ENCODE assay signal across 18 cellular contexts in the genomic region with DNA sequence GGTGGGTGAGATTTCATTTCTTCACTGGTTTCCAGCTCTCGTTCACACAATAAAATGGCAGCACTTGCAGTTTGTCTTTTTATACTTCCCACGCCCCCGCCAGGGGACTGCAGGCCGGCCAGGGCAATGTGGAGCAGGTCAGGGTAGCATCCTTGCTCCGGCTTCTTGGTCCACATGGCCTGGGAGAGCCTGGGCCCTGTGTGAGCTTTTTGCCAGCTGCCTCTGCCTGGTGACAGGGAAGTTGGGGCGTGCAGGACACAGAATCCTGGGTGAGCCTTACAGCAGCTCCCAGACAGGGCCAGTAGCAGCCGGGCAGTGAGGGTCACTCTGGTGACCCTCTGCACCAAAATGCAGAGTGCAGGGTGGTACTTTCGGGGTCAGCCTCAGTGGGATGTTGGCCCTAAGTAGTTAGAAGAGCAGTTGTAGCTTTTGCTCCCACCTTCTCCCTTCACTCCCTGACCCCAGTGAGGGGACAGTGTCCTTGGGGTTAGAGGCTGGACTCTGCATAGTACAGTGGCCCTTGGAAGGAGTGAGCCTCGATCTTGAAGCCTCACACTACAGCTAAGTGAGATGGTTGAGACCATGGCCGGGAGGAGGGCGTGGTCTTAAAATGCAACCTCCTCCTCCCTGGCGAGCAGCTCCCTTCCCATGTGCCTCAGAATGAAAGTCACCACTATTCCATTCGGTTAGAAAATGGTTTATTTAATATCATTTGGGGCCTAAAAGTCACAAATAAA. TPM values are rescaled to one million over a fixed set of nuclear protein-coding genes. Genes with fewer than 3 reads are reported as not detected.
DNase-seq lines count a peak whose midpoint lies in the region; ATAC-seq and TF ChIP-seq lines count a peak whose summit lies in the region.
"Had no signal": no experiment of that assay in that cellular context is flagged by ENCODE, and none has a peak within 500 bp of the region (broad histone marks: within the 10 kb centered on the region; RNA-seq: fewer than 3 reads in every experiment).

No MANE protein-coding gene starts in this region.

- H3K9me3 ChIP-seq in Peyer's patch (no peaks in the 10 kb centered on the region), gastrocnemius medialis (no peaks in the 10 kb centered on the region)
- H3K9me3 ChIP-seq: MG63, tibial nerve had no signal

- H3K36me3 ChIP-seq in Peyer's patch (peaks cover 0 to 73% (median 0%) of the 10 kb centered on the region in 3 donors), gastrocnemius medialis (peaks cover 0 to 17% of the 10 kb centered on the region in 2 donors)

- ATAC-seq in gastrocnemius medialis: no peak
- no peak for ATAC-seq in GM19023 (IDR thresholded peaks at IDR 0.05; ENCODE audit: unreplicated experiment)
- ATAC-seq in HG03039 (IDR thresholded peaks at IDR 0.05; ENCODE audit: unreplicated experiment): no peak
- ATAC-seq: CD8-positive, alpha-beta T cell; esophagus mucosa; GM12878; sciatic nerve; stimulated activated memory B cell treated with anti-CD40 and anti-IgM and Interleukin-4, amounts not matched to agents 10 μg/mL and 1 μg/mL and 100 μg/mL, for 72 hours had no signal

- in situ Hi-C loops in gastrocnemius medialis (cut with MboI; ENCODE audit: low sequenced_read_pairs in 4 of 4): loop anchor here in 2 of 4 donors (25.0 kb wide), 2 partner anchors 116 to 284 kb away; a partner anchor contains a TSS

- no peak overlapping the region for H3K27ac ChIP-seq in Peyer's patch
- peak overlapping the region; percentile 66 for H3K27ac ChIP-seq in angular gyrus (ENCODE audit: low read depth, low read length)
- peak overlapping the region; percentile 5 for H3K27ac ChIP-seq in layer of hippocampus (ENCODE audit: low read depth, low read length)
- peak overlapping the region; percentile 81 to 89 (median 86) for H3K27ac ChIP-seq in gastrocnemius medialis
- H3K27ac ChIP-seq: tibial nerve had no signal

- TF ChIP-seq POLR2A in Peyer's patch (IDR thresholded peaks at IDR 0.05) (no peak), gastrocnemius medialis (IDR thresholded peaks at IDR 0.05) (no peak)

- H3K27me3 ChIP-seq in Peyer's patch: no peaks in the 10 kb centered on the region
- no peaks in the 10 kb centered on the region for H3K27me3 ChIP-seq in layer of hippocampus (ENCODE audit: control insufficient read depth, insufficient read depth, low read length)
- H3K27me3 ChIP-seq in gastrocnemius medialis: no peaks in the 10 kb centered on the region
- H3K27me3 ChIP-seq: MG63, tibial nerve had no signal

- no peaks in the 10 kb centered on the region for H3K4me1 ChIP-seq in Peyer's patch
- peaks cover 32 to 48% of the 10 kb centered on the region in 2 donors for H3K4me1 ChIP-seq in gastrocnemius medialis
- H3K4me1 ChIP-seq: tibial nerve had no signal

- TF ChIP-seq CTCF in Peyer's patch (IDR thresholded peaks at IDR 0.05): no peak
- no peak for TF ChIP-seq CTCF in gastrocnemius medialis (IDR thresholded peaks at IDR 0.05 in 4 of 5, conservative IDR thresholded peaks at IDR 0.05 in 1 of 5)

- DNase-seq in Peyer's patch (peak; percentile 2 to 35 (median 29)), gastrocnemius medialis (no peak), COR-L47 (lab: John Stamatoyannopoulos, UW) (no peak), OCI-M2 (lab: John Stamatoyannopoulos, UW; ENCODE audit: unreplicated experiment) (no peak)
- DNase-seq: activated CD8-positive, alpha-beta memory T cell treated with anti-CD3 and anti-CD28 coated beads, Interleukin-2, amount 50 U/mL, for 48 hours; amygdala; CD8-positive, alpha-beta T cell; MG63; NCI-H2171 had no signal

- H3K4me3 ChIP-seq in Peyer's patch: no peak overlapping the region
- no peak overlapping the region for H3K4me3 ChIP-seq in gastrocnemius medialis
- H3K4me3 ChIP-seq: GM12878, MG63, tibial nerve had no signal

- intact Hi-C loops in gastrocnemius medialis (cut with DNase I; ENCODE audit: low total_unique reads): no loop called here

RNA-seq across cellular contexts. Expression of a gene that starts 23.8 kb away (rescaled TPM):
- total RNA-seq in Peyer's patch: 100 to 1,000 TPM in 2 of 4 donors, 10 to 100 TPM in 2; 88.3 to 154 (median 124) TPM
- 10 to 100 TPM; 13.6 to 50.7 (median 27.0) TPM for total RNA-seq in gastrocnemius medialis

Comparison
In these comparisons a context has a peak if more than half of its experiments do, and no peak if none do; other contexts are left out.
1. DNase-seq: peak in Peyer's patch (3 of 3); none in gastrocnemius medialis (0 of 2), COR-L47 (single experiment) and OCI-M2 (single experiment).
2. H3K27ac ChIP-seq: peak in angular gyrus (single experiment), layer of hippocampus (single experiment) and gastrocnemius medialis (4 of 4); none in Peyer's patch (0 of 4).